ENCODE assay signal across 13 cellular contexts in the genomic region with DNA sequence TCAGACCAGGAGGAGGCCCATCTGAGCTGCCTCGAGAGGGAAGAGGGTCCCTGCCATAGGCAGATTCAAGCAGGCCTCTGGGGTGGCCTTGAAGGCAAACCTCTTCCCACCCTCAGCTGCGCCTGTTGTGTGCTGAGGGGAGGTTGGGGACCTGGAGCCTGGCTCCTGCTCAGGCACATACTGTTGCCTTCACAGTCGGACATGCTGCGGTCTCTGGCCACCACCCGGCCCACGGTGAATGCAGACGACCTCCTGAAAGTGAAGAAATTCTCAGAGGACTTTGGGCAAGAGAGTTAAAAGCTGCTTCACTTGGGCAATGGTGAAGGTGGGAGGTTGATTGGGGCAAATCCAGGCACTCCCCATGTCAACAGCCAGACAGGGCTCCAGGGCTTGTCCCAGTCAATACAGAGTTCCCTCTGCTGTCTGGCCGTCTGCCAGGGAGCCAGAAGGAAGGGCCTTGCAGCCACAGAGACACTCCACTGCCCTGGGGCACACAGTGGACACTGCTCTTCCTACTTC. TPM values are rescaled to one million over a fixed set of nuclear protein-coding genes. Genes with fewer than 3 reads are reported as not detected.
DNase-seq lines count a peak whose midpoint lies in the region; ATAC-seq and TF ChIP-seq lines count a peak whose summit lies in the region.
"Had no signal": no experiment of that assay in that cellular context is flagged by ENCODE, and none has a peak within 500 bp of the region (broad histone marks: within the 10 kb centered on the region; RNA-seq: fewer than 3 reads in every experiment).

No MANE protein-coding gene starts in this region.

- no peaks in the 10 kb centered on the region for H3K27me3 Mint-ChIP-seq in stimulated activated naive CD8-positive, alpha-beta T cell treated with anti-CD3 and anti-CD28 coated beads, Interleukin-15, amount 100 ng/mL, for 72 hours
- H3K27me3 Mint-ChIP-seq: activated CD4-positive, alpha-beta T cell treated with anti-CD3 and anti-CD28 coated beads for 36 hours; IgD-negative memory B cell had no signal

- H3K9me3 Mint-ChIP-seq in stimulated activated naive CD8-positive, alpha-beta T cell treated with anti-CD3 and anti-CD28 coated beads, Interleukin-15, amount 100 ng/mL, for 72 hours: no peaks in the 10 kb centered on the region
- H3K9me3 Mint-ChIP-seq: IgD-negative memory B cell had no signal

- CTCF ChIA-PET in HEK293T (lab: Yijun Ruan, JAX): no interaction called here

- POLR2A ChIA-PET in HEK293T (lab: Yijun Ruan, JAX): interaction anchor here (1.0 kb wide), 1 partner anchor 12 kb away, joined by 5 read pairs; no protein-coding TSS in a partner anchor

- intact Hi-C loops in left ventricle myocardium superior (cut with micrococcal nuclease): no loop called here
- intact Hi-C loops in sciatic nerve (cut with DNase I): no loop called here

- peak; percentile 57 for DNase-seq in COLO668 (lab: John Stamatoyannopoulos, UW; ENCODE audit: unreplicated experiment)
- DNase-seq in NCI-H69 (lab: John Stamatoyannopoulos, UW): peak; percentile 46
- DNase-seq in left ventricle myocardium superior: peak; percentile 82
- DNase-seq in sciatic nerve (ENCODE audit: low spot score): peak; percentile 82
- no peak for DNase-seq in stimulated activated naive CD8-positive, alpha-beta T cell treated with anti-CD3 and anti-CD28 coated beads, Interleukin-15, amount 100 ng/mL, for 72 hours
- no peak for DNase-seq in HEK293T (ENCODE audit: extremely low spot score)
- DNase-seq in NCI-H1417 (lab: John Stamatoyannopoulos, UW): no peak
- DNase-seq: activated CD4-positive, alpha-beta T cell treated with anti-CD3 and anti-CD28 coated beads for 36 hours; activated naive CD4-positive, alpha-beta T cell treated with anti-CD3 and anti-CD28 coated beads, Interleukin-2, amount 50 U/mL, for 16 hours; DND-41; SJCRH30 had no signal

- H3K4me1 Mint-ChIP-seq in stimulated activated naive CD8-positive, alpha-beta T cell treated with anti-CD3 and anti-CD28 coated beads, Interleukin-15, amount 100 ng/mL, for 72 hours: peaks cover 68% of the 10 kb centered on the region

- peak overlapping the region in 1 of 2 donors; percentile 81 for H3K27ac Mint-ChIP-seq in stimulated activated naive CD8-positive, alpha-beta T cell treated with anti-CD3 and anti-CD28 coated beads, Interleukin-15, amount 100 ng/mL, for 72 hours
- H3K27ac Mint-ChIP-seq: activated CD4-positive, alpha-beta T cell treated with anti-CD3 and anti-CD28 coated beads for 36 hours had no signal

- no peak overlapping the region for H3K4me3 Mint-ChIP-seq in stimulated activated naive CD8-positive, alpha-beta T cell treated with anti-CD3 and anti-CD28 coated beads, Interleukin-15, amount 100 ng/mL, for 72 hours
- H3K4me3 Mint-ChIP-seq: activated CD4-positive, alpha-beta T cell treated with anti-CD3 and anti-CD28 coated beads for 36 hours; IgD-negative memory B cell had no signal

- ATAC-seq in left ventricle myocardium superior (peak; percentile 71), sciatic nerve (peak; percentile 59), HG03139 (IDR thresholded peaks at IDR 0.05; ENCODE audit: unreplicated experiment) (no peak)
- ATAC-seq in stimulated activated naive CD8-positive, alpha-beta T cell treated with anti-CD3 and anti-CD28 coated beads, Interleukin-15, amount 100 ng/mL, for 72 hours: no peak
- ATAC-seq: activated CD4-positive, alpha-beta T cell treated with anti-CD3 and anti-CD28 coated beads for 36 hours had no signal

TF ChIP-seq in HEK293T, 16 proteins besides CTCF, POLR2A, EP300 and RAD21:
- no peak for TF ChIP-seq PKNOX1 (IDR thresholded peaks at IDR 0.05)
- no peak for TF ChIP-seq BHLHE40 (IDR thresholded peaks at IDR 0.05; ENCODE audit: borderline replicate concordance)
- no peak for TF ChIP-seq L3MBTL2 (conservative IDR thresholded peaks at IDR 0.05)
- TF ChIP-seq FOXM1 (IDR thresholded peaks at IDR 0.05; ENCODE audit: borderline replicate concordance): no peak
- TF ChIP-seq ZNF384 (IDR thresholded peaks at IDR 0.05): no peak
- TF ChIP-seq SP1 (IDR thresholded peaks at IDR 0.05): no peak
- no peak for TF ChIP-seq FOXK2 (IDR thresholded peaks at IDR 0.05)
- no peak for TF ChIP-seq NFRKB (IDR thresholded peaks at IDR 0.05)
- TF ChIP-seq ELF4 (IDR thresholded peaks at IDR 0.05): no peak
- no peak for TF ChIP-seq CTBP1 (IDR thresholded peaks at IDR 0.05; ENCODE audit: borderline replicate concordance)
- TF ChIP-seq LEF1 (IDR thresholded peaks at IDR 0.05; ENCODE audit: borderline replicate concordance): no peak
- no peak for TF ChIP-seq ARNT (IDR thresholded peaks at IDR 0.05)
- no peak for TF ChIP-seq HDGF (IDR thresholded peaks at IDR 0.05; ENCODE audit: borderline replicate concordance)
- no peak for TF ChIP-seq TARDBP (IDR thresholded peaks at IDR 0.05)
- no peak for TF ChIP-seq FOXA1 (IDR thresholded peaks at IDR 0.05)
- TF ChIP-seq SUZ12 (IDR thresholded peaks at IDR 0.05): no peak

RNA-seq across cellular contexts. Expression of gene PDF, which starts 6.3 kb away (rescaled TPM):
- total RNA-seq in left ventricle myocardium superior (7.2 TPM), sciatic nerve (6.0 TPM)

RNA-seq across cellular contexts. Expression of gene VPS4A, which starts 12.9 kb away (rescaled TPM):
- total RNA-seq in left ventricle myocardium superior (30.3 TPM), sciatic nerve (24.8 TPM)

RNA-seq across cellular contexts. Expression of gene COG8, which starts 15.3 kb away (rescaled TPM):
- total RNA-seq in left ventricle myocardium superior: 25.9 TPM
- 36.4 TPM for total RNA-seq in sciatic nerve

RNA-seq across cellular contexts. Expression of gene NIP7, which starts 15.5 kb away (rescaled TPM):
- total RNA-seq in left ventricle myocardium superior (8.0 TPM), sciatic nerve (10.5 TPM)

RNA-seq across cellular contexts. Expression of gene TMED6, which starts 27.5 kb away (rescaled TPM):
- total RNA-seq in left ventricle myocardium superior (not detected), sciatic nerve (not detected)
- total RNA-seq: SJCRH30 had no signal

Comparison
In these comparisons a context has a peak if more than half of its experiments do, and no peak if none do; other contexts are left out.
1. DNase-seq: peak in COLO668 (single experiment), NCI-H69 (single experiment), left ventricle myocardium superior (single experiment) and sciatic nerve (single experiment); none in stimulated activated naive CD8-positive, alpha-beta T cell treated with anti-CD3 and anti-CD28 coated beads, Interleukin-15, amount 100 ng/mL, for 72 hours (0 of 2), HEK293T (single experiment) and NCI-H1417 (0 of 3).
2. ATAC-seq: peak in left ventricle myocardium superior (single experiment) and sciatic nerve (single experiment); none in stimulated activated naive CD8-positive, alpha-beta T cell treated with anti-CD3 and anti-CD28 coated beads, Interleukin-15, amount 100 ng/mL, for 72 hours (single experiment) and HG03139 (single experiment).